ENCODE assay signal across 16 cellular contexts in genomic region chr2:100945930-100946607, GRCh38. TPM values are rescaled to one million over a fixed set of nuclear protein-coding genes. Genes with fewer than 3 reads are reported as not detected.
DNase-seq lines count a peak whose midpoint lies in the region; ATAC-seq, FAIRE-seq and TF ChIP-seq lines count a peak whose summit lies in the region.
"Had no signal": no experiment of that assay in that cellular context is flagged by ENCODE, and none has a peak within 500 bp of the region (broad histone marks: within the 10 kb centered on the region; RNA-seq: fewer than 3 reads in every experiment).

No MANE protein-coding gene starts in this region.

- H3K9me3 ChIP-seq in IMR-90 (ENCODE audit: control insufficient read depth, insufficient read depth, low read length) (no peaks in the 10 kb centered on the region), pancreas (no peaks in the 10 kb centered on the region), stomach (no peaks in the 10 kb centered on the region)
- H3K9me3 ChIP-seq: BE2C, HAP-1 had no signal

- H4K5ac ChIP-seq in IMR-90 (ENCODE audit: low read depth, low read length): no peak overlapping the region

- intact Hi-C loops in IMR-90 (cut with micrococcal nuclease) (no loop called here), pancreas (cut with DNase I) (no loop called here), stomach (cut with DNase I; ENCODE audit: low total_unique reads) (no loop called here)
- intact Hi-C loops in activated CD4-positive, alpha-beta T cell treated with anti-CD3 and anti-CD28 coated beads, Interleukin-2, amount 10 ng/mL, durations not matched to agents 24 days and 14 days (cut with micrococcal nuclease): no loop called here

- no peak overlapping the region for H3K4me3 Mint-ChIP-seq in activated CD4-positive, alpha-beta T cell treated with anti-CD3 and anti-CD28 coated beads, Interleukin-2, amount 10 ng/mL, durations not matched to agents 24 days and 14 days
- H3K4me3 Mint-ChIP-seq: CD4-positive, alpha-beta T cell had no signal

- no peak overlapping the region for H3K56ac ChIP-seq in IMR-90 (ENCODE audit: extremely low read depth, insufficient read depth, low read length)

- CTCF ChIA-PET in IMR-90 (lab: Yijun Ruan, JAX): no interaction called here

- no peak for TF ChIP-seq EP300 in stomach (IDR thresholded peaks at IDR 0.05)

- dilution Hi-C loops in IMR-90 (cut with HindIII; ENCODE audit: low sequenced_read_pairs, unreplicated experiment): no loop called here

- no peak for FAIRE-seq in pancreas (lab: Jason Lieb, UNC)
- FAIRE-seq: K562 had no signal

- peak overlapping the region; percentile 59 for H2AK9ac ChIP-seq in IMR-90 (replicated peaks; ENCODE audit: low read depth, low read length, poor library complexity)

- H3K4ac ChIP-seq in IMR-90 (ENCODE audit: low read depth, low read length): no peak overlapping the region

- H3K27me3 ChIP-seq in IMR-90 (ENCODE audit: control insufficient read depth, insufficient read depth, low read length) (no peaks in the 10 kb centered on the region), pancreas (no peaks in the 10 kb centered on the region), stomach (no peaks in the 10 kb centered on the region)

- no peaks in the 10 kb centered on the region for H3K9me3 Mint-ChIP-seq in activated CD4-positive, alpha-beta T cell treated with anti-CD3 and anti-CD28 coated beads, Interleukin-2, amount 10 ng/mL, durations not matched to agents 24 days and 14 days
- H3K9me3 Mint-ChIP-seq: CD4-positive, alpha-beta T cell had no signal

- H2BK120ac ChIP-seq in IMR-90 (ENCODE audit: low read depth, low read length): no peak overlapping the region

- no peak overlapping the region for H3K18ac ChIP-seq in IMR-90 (ENCODE audit: low read depth, low read length)

- TF ChIP-seq CTCF in IMR-90 (conservative IDR thresholded peaks at IDR 0.05; ENCODE audit: low read depth, low read length): no peak
- TF ChIP-seq CTCF in pancreas (IDR thresholded peaks at IDR 0.05): no peak
- no peak for TF ChIP-seq CTCF in stomach (IDR thresholded peaks at IDR 0.05)

- peaks cover 11% of the 10 kb centered on the region for H3K4me1 Mint-ChIP-seq in activated CD4-positive, alpha-beta T cell treated with anti-CD3 and anti-CD28 coated beads, Interleukin-2, amount 10 ng/mL, durations not matched to agents 24 days and 14 days

- H3K27ac ChIP-seq in IMR-90 (ENCODE audit: insufficient read depth, low read length): no peak overlapping the region
- peak overlapping the region; percentile 71 for H3K27ac ChIP-seq in caudate nucleus (ENCODE audit: low read depth, low read length)
- peak overlapping the region; percentile 56 to 82 (median 67) for H3K27ac ChIP-seq in pancreas
- peak overlapping the region; percentile 48 to 80 (median 60) for H3K27ac ChIP-seq in stomach
- H3K27ac ChIP-seq: GM23248, HL-60 had no signal

- no peak overlapping the region for H3K14ac ChIP-seq in IMR-90 (replicated peaks; ENCODE audit: low read depth, low read length)

- no peak overlapping the region for H2BK20ac ChIP-seq in IMR-90 (ENCODE audit: low read depth, low read length)

- POLR2A ChIA-PET in IMR-90 (lab: Charles Lee; ENCODE audit: unreplicated experiment): no interaction called here

- ATAC-seq in IMR-90 (ENCODE audit: low read depth): no peak
- ATAC-seq in pancreas: peak; percentile 92 to 94 (median 93)
- ATAC-seq in HG02642 (IDR thresholded peaks at IDR 0.05; ENCODE audit: poor library complexity, unreplicated experiment): no peak
- ATAC-seq: K562 had no signal

- H3K4me3 ChIP-seq in IMR-90 (ENCODE audit: insufficient read depth, low read depth, low read length) (no peak overlapping the region), pancreas (no peak overlapping the region), stomach (no peak overlapping the region)
- H3K4me3 ChIP-seq: GM23248, HAP-1, K562 had no signal

- H3K4me2 ChIP-seq in IMR-90 (ENCODE audit: low read depth, low read length): no peak overlapping the region

- no peaks in the 10 kb centered on the region for H4K20me1 ChIP-seq in IMR-90 (ENCODE audit: insufficient read depth, low read length)

- H3K36me3 ChIP-seq in IMR-90 (ENCODE audit: control insufficient read depth, insufficient read depth, low read length) (peaks cover 4% of the 10 kb centered on the region), pancreas (peaks cover 0 to 2% (median 0%) of the 10 kb centered on the region in 3 donors), stomach (peaks cover 0 to 42% (median 38%) of the 10 kb centered on the region in 4 donors)
- H3K36me3 ChIP-seq: BE2C, HAP-1 had no signal

- H3K9ac ChIP-seq in IMR-90 (ENCODE audit: low read depth, low read length): no peak overlapping the region
- H3K9ac ChIP-seq: GM23248 had no signal

- in situ Hi-C loops in IMR-90 (cut with MboI; ENCODE audit: low sequenced_read_pairs): no loop called here

- no peak for TF ChIP-seq RAD21 in IMR-90 (IDR thresholded peaks at IDR 0.05; ENCODE audit: low read length)

- H2BK5ac ChIP-seq in IMR-90 (ENCODE audit: low read depth, low read length, poor library complexity, severe bottlenecking): no peak overlapping the region

- WGBS in IMR-90 (ENCODE audit: extremely low coverage in 2 of 2, insufficient read length in 1 of 2), 2 experiments: 79% methylated on average over 7 of the region's 8 CpGs; no CpG with 5 or more reads in 1 of the 2 experiments
- WGBS in pancreas, 2 donors: 38 to 39% methylated on average over 8 of the region's 8 CpGs
- 41 to 66% (median 63%) methylated on average over 8 of the region's 8 CpGs for WGBS in stomach, 5 donors

- H3K36me3 Mint-ChIP-seq in activated CD4-positive, alpha-beta T cell treated with anti-CD3 and anti-CD28 coated beads, Interleukin-2, amount 10 ng/mL, durations not matched to agents 24 days and 14 days (ENCODE audit: low read depth): no peaks in the 10 kb centered on the region

- H3K4me1 ChIP-seq in IMR-90 (ENCODE audit: control insufficient read depth, insufficient read depth, low read length) (peaks cover 4% of the 10 kb centered on the region; the same call in 1 of the 2 replicates), pancreas (peaks cover 10 to 32% (median 20%) of the 10 kb centered on the region in 3 donors), stomach (peaks cover 0 to 23% (median 1%) of the 10 kb centered on the region in 4 donors)
- H3K4me1 ChIP-seq: BE2C had no signal

- peak overlapping the region; percentile 37 for H2AFZ ChIP-seq in IMR-90 (replicated peaks; ENCODE audit: low read length, poor library complexity)
- H2AFZ ChIP-seq: GM23248 had no signal

- H2AK5ac ChIP-seq in IMR-90 (ENCODE audit: low read depth, low read length): no peak overlapping the region

- TF ChIP-seq POLR2A in IMR-90 (IDR thresholded peaks at IDR 0.05; ENCODE audit: low read depth, low read length) (no peak), stomach (IDR thresholded peaks at IDR 0.05) (no peak)

- no peak overlapping the region for H2BK15ac ChIP-seq in IMR-90 (ENCODE audit: low read depth, low read length)

- peaks cover 3% of the 10 kb centered on the region for H3K27me3 Mint-ChIP-seq in activated CD4-positive, alpha-beta T cell treated with anti-CD3 and anti-CD28 coated beads, Interleukin-2, amount 10 ng/mL, durations not matched to agents 24 days and 14 days

- DNase-seq in IMR-90 (no peak), caudate nucleus (lab: John Stamatoyannopoulos, UW) (no peak), pancreas (peak in 4 of 6 donors; percentile 61 to 79 (median 78)), stomach (peak; percentile 64), midbrain (lab: John Stamatoyannopoulos, UW) (no peak)
- DNase-seq in activated CD4-positive, alpha-beta T cell treated with anti-CD3 and anti-CD28 coated beads, Interleukin-2, amount 10 ng/mL, durations not matched to agents 24 days and 14 days: no peak
- DNase-seq: BE2C; C1 segment of cervical spinal cord; CD4-positive, alpha-beta T cell; DMS79 treated with DMSO at 0.1 percent for 48 hours; GF-D8; GM23248 had no signal

- H3K9me1 ChIP-seq in IMR-90 (ENCODE audit: insufficient read depth, low read length): peaks cover 16% of the 10 kb centered on the region

- H3K23ac ChIP-seq in IMR-90 (ENCODE audit: low read depth, low read length): no peak overlapping the region

- no peak overlapping the region for H4K8ac ChIP-seq in IMR-90 (ENCODE audit: low read depth in 2 of 2, low read length in 2 of 2)

- H3K79me1 ChIP-seq in IMR-90 (ENCODE audit: low read depth in 1 of 2, low read length in 2 of 2): no peaks in the 10 kb centered on the region

- H3K27ac Mint-ChIP-seq in activated CD4-positive, alpha-beta T cell treated with anti-CD3 and anti-CD28 coated beads, Interleukin-2, amount 10 ng/mL, durations not matched to agents 24 days and 14 days: no peak overlapping the region
- H3K27ac Mint-ChIP-seq: CD4-positive, alpha-beta T cell had no signal

- no peak overlapping the region for H4K91ac ChIP-seq in IMR-90 (ENCODE audit: insufficient read depth, low read depth, low read length)

- no TSS peak for BruUV-seq in IMR-90 (replicated peaks; lab: Mats Ljungman, UMichigan)

TF ChIP-seq in IMR-90, 13 proteins besides CTCF, POLR2A, EP300 and RAD21 (continues in another document):
- TF ChIP-seq MAZ (IDR thresholded peaks at IDR 0.05; ENCODE audit: borderline replicate concordance, low read depth, low read length) (no peak), RCOR1 (IDR thresholded peaks at IDR 0.05; ENCODE audit: insufficient replicate concordance, low read length) (no peak), FOS (IDR thresholded peaks at IDR 0.05; ENCODE audit: low read depth, low read length) (no peak), MAFK (IDR thresholded peaks at IDR 0.05; ENCODE audit: low read depth, low read length) (no peak), MXI1 (IDR thresholded peaks at IDR 0.05; ENCODE audit: borderline replicate concordance, low read depth, low read length) (no peak), BHLHE40 (IDR thresholded peaks at IDR 0.05; ENCODE audit: low read depth, low read length) (no peak), CEBPB (IDR thresholded peaks at IDR 0.05; ENCODE audit: low read depth, low read length) (no peak), NFE2L2 (IDR thresholded peaks at IDR 0.05; ENCODE audit: low read depth, low read length) (no peak)

RNA-seq across cellular contexts. Expression of gene RPL31, which starts 56.0 kb away (rescaled TPM):
- total RNA-seq in IMR-90 (2012; rRNA removed) (358 and 938 TPM in 2 replicates), pancreas (1,000 to 10,000 TPM in 1 of 6 donors, 100 to 1,000 TPM in 5; 583 to 1,055 (median 904) TPM), stomach (1,000 to 10,000 TPM in 4 of 5 donors, 100 to 1,000 TPM in 1; 272 to 1,474 (median 1,038) TPM)
- polyA plus RNA-seq in IMR-90 (2012; rRNA removed) (2,908 and 2,963 TPM in 2 replicates), pancreas (1,000 to 10,000 TPM; 2,539 to 3,410 TPM), stomach (1,000 to 10,000 TPM; 5,640 to 7,137 (median 6,556) TPM)
- polyA plus RNA-seq in IMR-90 (2012; cell fraction: cytosol; rRNA removed): 1,196 and 1,893 TPM in 2 replicates
- polyA plus RNA-seq in IMR-90 (2012; cell fraction: nucleus; rRNA removed; ENCODE audit: low replicate concordance): 150 and 1,238 TPM in 2 replicates
- total RNA-seq in activated CD4-positive, alpha-beta T cell treated with anti-CD3 and anti-CD28 coated beads, Interleukin-2, amount 10 ng/mL, durations not matched to agents 24 days and 14 days: 1,154 and 1,159 TPM in 2 replicates

Comparison
In these comparisons a context has a peak if more than half of its experiments do, and no peak if none do; other contexts are left out.
1. ATAC-seq: peak in pancreas (4 of 4); none in IMR-90 (single experiment) and HG02642 (single experiment).
2. DNase-seq: peak in pancreas (4 of 6) and stomach (single experiment); none in IMR-90 (single experiment), caudate nucleus (0 of 61), activated CD4-positive, alpha-beta T cell treated with anti-CD3 and anti-CD28 coated beads, Interleukin-2, amount 10 ng/mL, durations not matched to agents 24 days and 14 days (single experiment) and midbrain (single experiment).